2 cellular contexts compared by ENCODE assay signal in the genomic region with DNA sequence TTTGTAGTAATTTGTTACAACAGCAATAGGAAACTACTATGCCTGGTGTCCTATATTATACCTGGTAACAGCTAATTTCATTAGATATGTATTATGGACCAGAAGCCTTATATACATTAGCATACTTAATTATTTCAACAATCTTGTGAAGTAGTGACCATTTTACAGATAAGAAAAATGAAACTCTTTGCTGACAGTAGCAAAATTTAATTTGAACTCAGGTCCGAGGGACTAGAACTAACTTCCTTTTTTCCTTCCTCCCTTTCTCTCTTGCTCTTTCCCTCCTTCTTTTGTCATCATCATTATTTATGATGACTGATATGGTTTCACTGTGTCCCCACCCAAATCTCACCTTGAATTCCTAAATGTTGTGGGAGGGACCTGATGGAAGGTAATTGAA.
A peak's percentile ranks its signal among the peaks of the same experiment; 100 is the strongest.
TF ChIP-seq lines count a peak whose summit lies in the region.

No MANE protein-coding gene starts in this region.

TF ChIP-seq in HepG2, 621 proteins besides CTCF, POLR2A, EP300 and RAD21 (continued from another document):
- TF ChIP-seq ZNF276 (CRISPR knock-in tag; IDR thresholded peaks at IDR 0.05; ENCODE audit: low read depth) (no peak), RELA (CRISPR knock-in tag; IDR thresholded peaks at IDR 0.05) (no peak), ZNF260 (CRISPR knock-in tag; IDR thresholded peaks at IDR 0.05; ENCODE audit: borderline replicate concordance, low read depth) (no peak), NFIC (IDR thresholded peaks at IDR 0.05; ENCODE audit: low read length) (no peak), MAFF (IDR thresholded peaks at IDR 0.05; ENCODE audit: low read depth, low read length) (0 out of 2 replicates have a peak, but pooled peaks have one; percentile 28), RFX1 (IDR thresholded peaks at IDR 0.05) (no peak), HNRNPK (IDR thresholded peaks at IDR 0.05; ENCODE audit: low read depth, low read length, poor library complexity, severe bottlenecking) (no peak), RFX5 (IDR thresholded peaks at IDR 0.05; ENCODE audit: low read depth, low read length) (no peak)
- TF ChIP-seq, protein P1, sequence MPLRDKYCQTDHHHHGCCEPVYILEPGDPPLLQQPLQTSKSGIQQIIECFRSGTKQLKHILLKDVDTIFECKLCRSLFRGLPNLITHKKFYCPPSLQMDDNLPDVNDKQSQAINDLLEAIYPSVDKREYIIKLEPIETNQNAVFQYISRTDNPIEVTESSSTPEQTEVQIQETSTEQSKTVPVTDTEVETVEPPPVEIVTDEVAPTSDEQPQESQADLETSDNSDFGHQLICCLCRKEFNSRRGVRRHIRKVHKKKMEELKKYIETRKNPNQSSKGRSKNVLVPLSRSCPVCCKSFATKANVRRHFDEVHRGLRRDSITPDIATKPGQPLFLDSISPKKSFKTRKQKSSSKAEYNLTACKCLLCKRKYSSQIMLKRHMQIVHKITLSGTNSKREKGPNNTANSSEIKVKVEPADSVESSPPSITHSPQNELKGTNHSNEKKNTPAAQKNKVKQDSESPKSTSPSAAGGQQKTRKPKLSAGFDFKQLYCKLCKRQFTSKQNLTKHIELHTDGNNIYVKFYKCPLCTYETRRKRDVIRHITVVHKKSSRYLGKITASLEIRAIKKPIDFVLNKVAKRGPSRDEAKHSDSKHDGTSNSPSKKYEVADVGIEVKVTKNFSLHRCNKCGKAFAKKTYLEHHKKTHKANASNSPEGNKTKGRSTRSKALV (CRISPR knock-in tag; IDR thresholded peaks at IDR 0.05): no peak
- TF ChIP-seq, protein P2, sequence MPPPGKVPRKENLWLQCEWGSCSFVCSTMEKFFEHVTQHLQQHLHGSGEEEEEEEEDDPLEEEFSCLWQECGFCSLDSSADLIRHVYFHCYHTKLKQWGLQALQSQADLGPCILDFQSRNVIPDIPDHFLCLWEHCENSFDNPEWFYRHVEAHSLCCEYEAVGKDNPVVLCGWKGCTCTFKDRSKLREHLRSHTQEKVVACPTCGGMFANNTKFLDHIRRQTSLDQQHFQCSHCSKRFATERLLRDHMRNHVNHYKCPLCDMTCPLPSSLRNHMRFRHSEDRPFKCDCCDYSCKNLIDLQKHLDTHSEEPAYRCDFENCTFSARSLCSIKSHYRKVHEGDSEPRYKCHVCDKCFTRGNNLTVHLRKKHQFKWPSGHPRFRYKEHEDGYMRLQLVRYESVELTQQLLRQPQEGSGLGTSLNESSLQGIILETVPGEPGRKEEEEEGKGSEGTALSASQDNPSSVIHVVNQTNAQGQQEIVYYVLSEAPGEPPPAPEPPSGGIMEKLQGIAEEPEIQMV (CRISPR knock-in tag; IDR thresholded peaks at IDR 0.05; ENCODE audit: low read depth): no peak
- TF ChIP-seq, protein P3, sequence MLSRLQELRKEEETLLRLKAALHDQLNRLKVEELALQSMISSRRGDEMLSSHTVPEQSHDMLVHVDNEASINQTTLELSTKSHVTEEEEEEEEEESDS (CRISPR knock-in tag; IDR thresholded peaks at IDR 0.05; ENCODE audit: borderline replicate concordance): no peak

TF ChIP-seq in IMR-90, 13 proteins besides CTCF, POLR2A, EP300 and RAD21 (continued from another document):
- TF ChIP-seq, protein P4, sequence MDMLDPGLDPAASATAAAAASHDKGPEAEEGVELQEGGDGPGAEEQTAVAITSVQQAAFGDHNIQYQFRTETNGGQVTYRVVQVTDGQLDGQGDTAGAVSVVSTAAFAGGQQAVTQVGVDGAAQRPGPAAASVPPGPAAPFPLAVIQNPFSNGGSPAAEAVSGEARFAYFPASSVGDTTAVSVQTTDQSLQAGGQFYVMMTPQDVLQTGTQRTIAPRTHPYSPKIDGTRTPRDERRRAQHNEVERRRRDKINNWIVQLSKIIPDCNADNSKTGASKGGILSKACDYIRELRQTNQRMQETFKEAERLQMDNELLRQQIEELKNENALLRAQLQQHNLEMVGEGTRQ (IDR thresholded peaks at IDR 0.05; ENCODE audit: low read depth, low read length): no peak
- no peak for TF ChIP-seq BHLHE40 (IDR thresholded peaks at IDR 0.05; ENCODE audit: low read depth, low read length)
